In the genomic region with DNA sequence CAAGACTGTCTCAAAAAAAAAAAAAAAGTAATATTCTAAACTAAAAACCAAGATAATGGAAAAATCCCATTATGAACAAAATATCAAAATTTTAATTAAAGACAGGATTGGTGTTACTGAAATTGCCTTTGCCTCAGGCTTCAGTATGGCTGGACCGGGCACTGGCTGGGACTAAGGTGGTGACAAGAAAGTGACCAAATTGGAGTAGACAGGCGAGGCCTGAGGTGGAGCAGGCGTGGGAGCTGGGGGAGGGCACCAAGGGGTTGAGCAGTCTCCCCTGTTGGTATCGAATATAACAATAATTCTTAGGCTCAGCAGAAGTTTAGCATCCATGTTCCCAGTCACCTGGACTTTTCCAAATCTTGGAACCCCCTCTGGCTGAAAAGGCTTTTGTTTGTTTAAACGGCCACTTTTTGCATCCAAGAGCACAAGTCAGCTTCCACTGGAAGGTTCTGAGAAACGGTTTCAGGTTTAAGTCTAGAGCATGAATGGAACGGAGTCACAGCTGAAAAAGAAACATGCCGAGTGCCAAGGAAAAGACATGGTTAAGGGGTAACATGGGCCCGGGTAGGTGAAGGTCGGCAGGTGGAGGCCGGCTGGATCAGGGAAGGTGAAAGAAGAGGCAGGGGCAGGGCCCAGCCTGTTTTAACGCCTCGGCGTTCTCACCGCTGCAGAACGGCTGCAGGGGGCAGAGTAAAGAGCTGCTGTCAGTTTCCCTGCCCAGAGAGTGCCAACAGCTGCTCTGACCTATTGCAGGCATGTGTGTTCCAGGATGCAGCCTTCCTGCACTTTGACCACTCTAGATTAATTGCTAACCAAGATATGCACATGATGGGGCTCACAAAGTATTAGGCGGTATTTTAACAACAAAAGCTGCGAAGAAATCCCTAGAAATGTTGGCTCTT, we compare ENCODE assay signal across 8 cellular contexts. TPM values are rescaled to one million over a fixed set of nuclear protein-coding genes. Genes with fewer than 3 reads are reported as not detected.
DNase-seq lines count a peak whose midpoint lies in the region; ATAC-seq, FAIRE-seq and TF ChIP-seq lines count a peak whose summit lies in the region.

No MANE protein-coding gene starts in this region.

- CTCF ChIA-PET in activated naive CD4-positive, alpha-beta T cell treated with anti-CD3 and anti-CD28 coated beads for 36 hours (lab: Charles Lee) = interaction anchor here (0.7 to 2.0 kb wide), 9 partner anchors 23 to 489 kb away, joined by 3 to 6 read pairs (median 3); no protein-coding TSS in a partner anchor

- H3K27ac ChIP-seq in left ventricle myocardium inferior (replicated peaks) = peak overlapping the region; percentile 91

- H3K4me3 ChIP-seq in left ventricle myocardium inferior = peak overlapping the region; percentile 83

- H3K36me3 ChIP-seq in left ventricle myocardium inferior = no peaks in the 10 kb centered on the region

- TF ChIP-seq CTCF in left ventricle myocardium inferior (IDR thresholded peaks at IDR 0.05; ENCODE audit: borderline replicate concordance) (peak; percentile 41), progenitor cell of endocrine pancreas (IDR thresholded peaks at IDR 0.05; ENCODE audit: unreplicated experiment) (peak; percentile 30), D721Med (IDR thresholded peaks at IDR 0.05; ENCODE audit: insufficient read depth, missing control alignments) (no peak)

- no peaks in the 10 kb centered on the region for H3K27me3 ChIP-seq in left ventricle myocardium inferior (ENCODE audit: low read depth)

- H3K36me3 Mint-ChIP-seq in activated naive CD4-positive, alpha-beta T cell treated with anti-CD3 and anti-CD28 coated beads for 36 hours (ENCODE audit: low read depth) = no peaks in the 10 kb centered on the region
- H3K36me3 Mint-ChIP-seq in progenitor cell of endocrine pancreas (ENCODE audit: insufficient read depth) = peaks cover 3% of the 10 kb centered on the region

- intact Hi-C loops in activated naive CD4-positive, alpha-beta T cell treated with anti-CD3 and anti-CD28 coated beads for 36 hours (cut with micrococcal nuclease) = loop anchor here (1.0 to 10.0 kb wide), 11 partner anchors 51 to 1070 kb away; a partner anchor contains a TSS
- intact Hi-C loops in left ventricle myocardium inferior (cut with micrococcal nuclease) = no loop called here

- peak overlapping the region; percentile 82 for H3K4me3 Mint-ChIP-seq in activated naive CD4-positive, alpha-beta T cell treated with anti-CD3 and anti-CD28 coated beads for 36 hours
- H3K4me3 Mint-ChIP-seq in progenitor cell of endocrine pancreas (ENCODE audit: low read depth) = peak overlapping the region; percentile 80

- DNase-seq in COR-L47 (lab: John Stamatoyannopoulos, UW) = peak; percentile 11
- DNase-seq in RPMI7951 (ENCODE audit: low read depth) = peak; percentile 36
- peak; percentile 59 for DNase-seq in activated naive CD4-positive, alpha-beta T cell treated with anti-CD3 and anti-CD28 coated beads for 36 hours
- DNase-seq in left ventricle myocardium inferior = peak; percentile 38
- DNase-seq in progenitor cell of endocrine pancreas (ENCODE audit: low spot score, unreplicated experiment) = peak; percentile 19
- DNase-seq in D721Med (ENCODE audit: insufficient read length, low spot score) = no peak

- no peaks in the 10 kb centered on the region for H3K9me3 Mint-ChIP-seq in activated naive CD4-positive, alpha-beta T cell treated with anti-CD3 and anti-CD28 coated beads for 36 hours
- peaks cover 4% of the 10 kb centered on the region for H3K9me3 Mint-ChIP-seq in progenitor cell of endocrine pancreas (ENCODE audit: low read depth)

- no peak for FAIRE-seq in D721Med (lab: Jason Lieb, UNC)

- no peak overlapping the region for H3K27ac Mint-ChIP-seq in activated naive CD4-positive, alpha-beta T cell treated with anti-CD3 and anti-CD28 coated beads for 36 hours
- H3K27ac Mint-ChIP-seq in progenitor cell of endocrine pancreas = peak overlapping the region; percentile 88

- H3K4me1 ChIP-seq in left ventricle myocardium inferior = peaks cover 22% of the 10 kb centered on the region

- peaks cover 27% of the 10 kb centered on the region for H3K4me1 Mint-ChIP-seq in activated naive CD4-positive, alpha-beta T cell treated with anti-CD3 and anti-CD28 coated beads for 36 hours (ENCODE audit: low read depth)
- peaks cover 7% of the 10 kb centered on the region for H3K4me1 Mint-ChIP-seq in progenitor cell of endocrine pancreas (ENCODE audit: low read depth)

- H3K9me3 ChIP-seq in left ventricle myocardium inferior (replicated peaks) = peaks cover 3% of the 10 kb centered on the region

- peak; percentile 60 for ATAC-seq in GM19467 (IDR thresholded peaks at IDR 0.05; ENCODE audit: unreplicated experiment)
- ATAC-seq in HG03565 (IDR thresholded peaks at IDR 0.05; ENCODE audit: unreplicated experiment) = peak; percentile 44

- no peaks in the 10 kb centered on the region for H3K27me3 Mint-ChIP-seq in activated naive CD4-positive, alpha-beta T cell treated with anti-CD3 and anti-CD28 coated beads for 36 hours (ENCODE audit: low read depth)
- peaks cover 28% of the 10 kb centered on the region for H3K27me3 Mint-ChIP-seq in progenitor cell of endocrine pancreas

RNA-seq across cellular contexts. Expression of a gene that starts 0.8 kb away (rescaled TPM):
- total RNA-seq in RPMI7951 (2014; rRNA removed; shearing (Covaris generic)) = 0.12 and 0.39 TPM in 2 replicates
- total RNA-seq in activated naive CD4-positive, alpha-beta T cell treated with anti-CD3 and anti-CD28 coated beads for 36 hours = 1 to 10 TPM; 5.1 to 5.5 TPM
- 25.5 TPM for total RNA-seq in left ventricle myocardium inferior
- total RNA-seq in progenitor cell of endocrine pancreas = 4.7 and 4.9 TPM in 2 replicates
